27 cellular contexts compared by ENCODE assay signal in the genomic region with DNA sequence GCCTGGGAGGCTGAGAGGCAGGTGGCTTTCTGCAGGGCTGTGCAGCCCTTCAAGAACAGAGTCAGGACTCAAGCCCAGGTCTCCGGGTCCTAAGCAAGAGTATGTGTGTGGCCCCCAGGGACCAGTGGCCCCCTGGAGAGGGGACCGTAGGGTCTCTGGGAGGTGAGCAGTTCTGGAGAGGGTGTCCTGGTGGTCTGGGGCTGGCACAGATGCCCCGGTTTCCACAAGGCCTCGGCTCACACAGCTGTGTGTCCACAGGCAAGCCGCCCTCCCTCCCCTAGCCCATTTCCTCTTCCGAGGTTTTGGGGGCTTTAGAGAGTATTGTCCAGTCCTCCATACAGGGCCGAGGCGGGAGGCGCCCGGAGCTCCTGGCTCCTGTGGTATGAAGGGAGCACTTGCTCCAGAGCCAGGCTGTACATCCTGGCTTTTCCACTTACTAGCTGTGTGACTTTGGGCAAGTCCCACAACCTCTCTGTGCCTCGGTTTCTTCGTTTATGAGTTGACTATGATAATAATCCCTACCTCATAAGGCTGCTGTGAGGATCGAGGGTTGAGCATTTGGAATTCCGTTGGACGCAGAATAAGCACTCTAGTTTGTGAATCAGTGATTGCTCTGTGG. TPM values are rescaled to one million over a fixed set of nuclear protein-coding genes. Genes with fewer than 3 reads are reported as not detected.
"Had no signal": no experiment of that assay in that cellular context is flagged by ENCODE, and none has a peak within 500 bp of the region (broad histone marks: within the 10 kb centered on the region; RNA-seq: fewer than 3 reads in every experiment).

No MANE protein-coding gene starts in this region.

- DNase-seq: activated CD4-positive, alpha-beta T cell treated with anti-CD3 and anti-CD28 coated beads for 36 hours; activated CD4-positive, alpha-beta T cell treated with anti-CD3 and anti-CD28 coated beads, Interleukin-2, amount 10 ng/mL, durations not matched to agents 7 days and 5 days; activated CD4-positive, alpha-beta T cell treated with anti-CD3 and anti-CD28 coated beads, Interleukin-2, amount 50 U/mL, for 48 hours; activated CD8-positive, alpha-beta T cell treated with anti-CD3 and anti-CD28 coated beads, Interleukin-2, amount 10 ng/mL, durations not matched to agents 7 days and 5 days; activated gamma-delta T cell treated with Interleukin-2 at 50 U/mL for 16 hours; activated naive CD4-positive, alpha-beta T cell treated with anti-CD3 and anti-CD28 coated beads for 36 hours; activated T-cell treated with anti-CD3 and anti-CD28 coated beads, Interleukin-2, amount 50 U/mL, for 24 hours; adrenal gland; body of pancreas; NCI-H1105; NCI-H1417 treated with DMSO at 0.1 percent for 48 hours; NCI-H187 treated with DMSO at 0.1 percent for 48 hours; NCI-H2081; NCI-H2171 treated with DMSO at 0.1 percent for 48 hours; NCI-H2227 treated with DMSO at 0.1 percent for 48 hours; NCI-H446 treated with DMSO at 0.1 percent for 48 hours; NCI-H69; SHP77 treated with DMSO at 0.1 percent for 48 hours; SK-N-SH had no signal

- H3K9ac ChIP-seq: SK-N-SH had no signal

- H3K36me3 ChIP-seq: adrenal gland, breast epithelium had no signal

- ATAC-seq: activated CD4-positive, alpha-beta T cell treated with anti-CD3 and anti-CD28 coated beads for 36 hours; activated CD4-positive, CD25-positive, alpha-beta regulatory T cell treated with anti-CD3 and anti-CD28 coated beads, Interleukin-2, amount 50 U/mL, for 24 hours; activated CD8-positive, alpha-beta T cell treated with anti-CD3 and anti-CD28 coated beads, Interleukin-2, amount 10 ng/mL, durations not matched to agents 7 days and 5 days; activated naive CD4-positive, alpha-beta T cell treated with anti-CD3 and anti-CD28 coated beads, Interleukin-2, amount 50 U/mL, for 72 hours; body of pancreas; Panc1 had no signal

- H3K4me2 ChIP-seq: SK-N-SH had no signal

- H3K9me3 ChIP-seq: adrenal gland, body of pancreas, breast epithelium, SJSA1, SK-N-SH had no signal

- H3K4me3 ChIP-seq: adrenal gland, body of pancreas, breast epithelium, SJSA1 had no signal

- H3K27me3 ChIP-seq: adrenal gland, body of pancreas, breast epithelium, SJSA1 had no signal

- H3K27ac ChIP-seq: adrenal gland, body of pancreas, breast epithelium, SJSA1 had no signal

- FAIRE-seq: astrocyte, TTC549 had no signal

RNA-seq across cellular contexts. Expression of a gene that starts 34.6 kb away (rescaled TPM):
- total RNA-seq: RPMI7951 had no signal
- polyA plus RNA-seq: SK-N-SH had no signal
